Comparison of ENCODE assay signal across 16 cellular contexts in the genomic region with DNA sequence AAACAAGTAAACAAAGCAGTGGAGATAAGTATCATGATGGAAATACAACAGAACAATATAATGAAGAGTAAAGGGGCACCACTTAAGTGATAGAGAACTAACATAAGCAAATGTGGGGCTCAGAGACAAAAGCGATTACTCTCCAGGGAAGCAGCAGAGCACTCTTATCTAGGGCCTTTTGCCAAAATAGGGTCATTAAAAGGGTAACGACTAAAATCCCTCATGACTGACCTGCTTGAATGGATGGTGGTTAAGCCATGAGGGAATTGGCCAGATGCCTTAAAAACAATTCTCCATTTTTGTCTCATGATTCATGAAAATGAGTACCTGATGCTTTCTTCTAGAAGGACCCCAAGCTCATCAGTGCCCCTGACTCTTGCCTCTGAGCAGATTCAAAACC. TPM values are rescaled to one million over a fixed set of nuclear protein-coding genes. Genes with fewer than 3 reads are reported as not detected.
DNase-seq lines count a peak whose midpoint lies in the region; ATAC-seq and TF ChIP-seq lines count a peak whose summit lies in the region.
"Had no signal": no experiment of that assay in that cellular context is flagged by ENCODE, and none has a peak within 500 bp of the region (broad histone marks: within the 10 kb centered on the region; RNA-seq: fewer than 3 reads in every experiment).

No MANE protein-coding gene starts in this region.

- intact Hi-C loops in posterior vena cava (cut with DNase I) = no loop called here

- DNase-seq in NCI-H345 (lab: John Stamatoyannopoulos, UW) = peak; percentile 2
- no peak for DNase-seq in NCI-H345 treated with DMSO at 0.1 percent for 48 hours (lab: John Stamatoyannopoulos, UW; ENCODE audit: unreplicated experiment)
- peak; percentile 50 for DNase-seq in NCI-H1105 treated with DMSO at 0.1 percent for 48 hours (lab: John Stamatoyannopoulos, UW)
- peak; percentile 82 for DNase-seq in NCI-H748 (lab: John Stamatoyannopoulos, UW; ENCODE audit: unreplicated experiment)
- peak; percentile 62 for DNase-seq in retinal pigment epithelial cell (ENCODE audit: low read depth)
- no peak for DNase-seq in posterior vena cava (ENCODE audit: low spot score)
- DNase-seq in GF-D8 (lab: John Stamatoyannopoulos, UW) = no peak
- DNase-seq: COR-L47, DND-41, HFFc6, Karpas-422, NCI-H1694, NCI-H510A, PC-3 had no signal

- TF ChIP-seq CTCF in retinal pigment epithelial cell (conservative IDR thresholded peaks at IDR 0.05; ENCODE audit: low read depth, low read length) = no peak

- H3K4me3 ChIP-seq in retinal pigment epithelial cell (ENCODE audit: low read length) = no peak overlapping the region
- H3K4me3 ChIP-seq: A549 had no signal

- no peak for ATAC-seq in HG03432 (IDR thresholded peaks at IDR 0.05; ENCODE audit: unreplicated experiment)
- ATAC-seq: A549, PC-3 had no signal

RNA-seq across cellular contexts. Expression of gene SLC7A14, which starts 3.2 kb away (rescaled TPM):
- under 1 TPM in 1 of 2 donors, not detected in 1; 0.05 TPM for total RNA-seq in posterior vena cava
- total RNA-seq: PC-3 had no signal

Comparison
In these comparisons a context has a peak if more than half of its experiments do, and no peak if none do; other contexts are left out.
1. DNase-seq: peak in NCI-H345 (single experiment), NCI-H1105 treated with DMSO at 0.1 percent for 48 hours (single experiment), NCI-H748 (single experiment) and retinal pigment epithelial cell (single experiment); none in NCI-H345 treated with DMSO at 0.1 percent for 48 hours (single experiment), posterior vena cava (single experiment) and GF-D8 (single experiment).